Comparison of ENCODE assay signal across 1 cellular context in the genomic region with DNA sequence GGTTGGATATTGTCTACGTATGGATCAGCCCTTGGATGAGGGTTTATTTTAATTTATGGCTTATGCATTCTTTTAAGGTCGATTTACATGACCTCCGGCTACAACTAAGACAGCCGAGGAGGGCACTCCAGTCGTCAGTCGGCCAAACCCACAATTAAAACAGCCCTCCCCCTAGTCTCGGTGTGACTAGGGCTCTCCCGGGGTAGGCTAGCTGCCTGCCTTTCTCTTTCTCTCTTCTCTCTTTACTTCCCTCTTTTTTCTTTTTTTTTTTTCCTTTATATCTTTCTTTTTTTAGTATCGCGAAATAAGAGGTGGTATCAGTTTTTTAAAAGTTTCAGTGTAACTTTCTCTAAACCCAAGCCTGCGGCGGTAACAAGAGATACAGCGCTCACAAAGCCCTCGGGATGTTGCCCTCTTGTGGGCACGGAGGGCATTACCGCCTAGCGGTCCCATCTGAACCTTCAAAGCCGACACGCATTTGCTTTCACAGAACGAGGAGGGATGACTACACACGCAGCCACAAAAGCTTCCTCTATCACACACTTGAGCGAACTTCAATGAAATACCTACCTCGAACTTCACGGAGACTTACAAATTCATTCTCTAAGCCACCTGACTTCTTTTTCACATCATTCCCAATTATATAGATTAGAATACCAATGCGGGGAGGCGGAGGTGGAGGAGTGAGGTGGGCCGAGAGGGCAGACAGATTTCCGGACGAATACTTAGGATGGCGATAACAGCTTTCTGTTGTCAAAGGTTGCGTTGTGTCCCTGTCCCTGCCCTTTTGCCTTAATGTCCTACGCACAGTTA.
TF ChIP-seq lines count a peak whose summit lies in the region.

No MANE protein-coding gene starts in this region.

TF ChIP-seq in H1, 55 proteins besides CTCF, POLR2A, EP300 and RAD21:
- no peak for TF ChIP-seq FOSL1 (IDR thresholded peaks at IDR 0.05; ENCODE audit: insufficient read depth, low read depth, low read length)
- no peak for TF ChIP-seq RFX5 (IDR thresholded peaks at IDR 0.05; ENCODE audit: borderline replicate concordance, low read depth, low read length)
- TF ChIP-seq ASH2L (IDR thresholded peaks at IDR 0.05; ENCODE audit: low read length): no peak
- TF ChIP-seq CBX8 (IDR thresholded peaks at IDR 0.05; ENCODE audit: borderline replicate concordance, low read depth, low read length): no peak
- no peak for TF ChIP-seq RXRA (IDR thresholded peaks at IDR 0.05; ENCODE audit: insufficient read depth, low read depth, low read length)
- no peak for TF ChIP-seq TAF1 (IDR thresholded peaks at IDR 0.05; ENCODE audit: low read depth, low read length)
- TF ChIP-seq KDM5A (IDR thresholded peaks at IDR 0.05; ENCODE audit: low read length): no peak
- TF ChIP-seq RBBP5 (IDR thresholded peaks at IDR 0.05; ENCODE audit: borderline replicate concordance, low read depth, low read length): 0 out of 2 replicates have a peak, but pooled peaks have one; percentile 60
- TF ChIP-seq, protein P1, sequence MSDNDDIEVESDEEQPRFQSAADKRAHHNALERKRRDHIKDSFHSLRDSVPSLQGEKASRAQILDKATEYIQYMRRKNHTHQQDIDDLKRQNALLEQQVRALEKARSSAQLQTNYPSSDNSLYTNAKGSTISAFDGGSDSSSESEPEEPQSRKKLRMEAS (IDR thresholded peaks at IDR 0.05): peak; percentile 47
- TF ChIP-seq CTBP2 (IDR thresholded peaks at IDR 0.05; ENCODE audit: borderline replicate concordance, insufficient read depth, insufficient read length, low read length): no peak
- no peak for TF ChIP-seq TCF12 (IDR thresholded peaks at IDR 0.05; ENCODE audit: low read depth, low read length)
- TF ChIP-seq MAFK (IDR thresholded peaks at IDR 0.05; ENCODE audit: low read depth, low read length): no peak
- 0 out of 2 replicates have a peak, but pooled peaks have one; percentile 35 for TF ChIP-seq YY1 (IDR thresholded peaks at IDR 0.05; ENCODE audit: low read depth, low read length)
- TF ChIP-seq KDM4A (IDR thresholded peaks at IDR 0.05; ENCODE audit: low read depth, low read length, severe bottlenecking): peak; percentile 0
- no peak for TF ChIP-seq ZNF274 (IDR thresholded peaks at IDR 0.05; ENCODE audit: borderline replicate concordance, extremely low read depth, low read length)
- peak in 1 of 2 experiments; percentile 64; a peak in 1 of 4 replicates for TF ChIP-seq SIN3A (conservative IDR thresholded peaks at IDR 0.05 in 1 of 2, IDR thresholded peaks at IDR 0.05 in 1 of 2; ENCODE audit: low read depth in 1 of 2, low read length in 2 of 2)
- TF ChIP-seq, protein P2, sequence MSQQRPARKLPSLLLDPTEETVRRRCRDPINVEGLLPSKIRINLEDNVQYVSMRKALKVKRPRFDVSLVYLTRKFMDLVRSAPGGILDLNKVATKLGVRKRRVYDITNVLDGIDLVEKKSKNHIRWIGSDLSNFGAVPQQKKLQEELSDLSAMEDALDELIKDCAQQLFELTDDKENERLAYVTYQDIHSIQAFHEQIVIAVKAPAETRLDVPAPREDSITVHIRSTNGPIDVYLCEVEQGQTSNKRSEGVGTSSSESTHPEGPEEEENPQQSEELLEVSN (IDR thresholded peaks at IDR 0.05): 0 out of 2 replicates have a peak, but pooled peaks have one; percentile 25
- peak; percentile 38; the same call in 1 of the 2 replicates for TF ChIP-seq CREB1 (IDR thresholded peaks at IDR 0.05)
- TF ChIP-seq RNF2 (IDR thresholded peaks at IDR 0.05; ENCODE audit: borderline replicate concordance, low read depth, low read length, missing control alignments, poor library complexity, severe bottlenecking): no peak
